ENCODE assay signal across 1 cellular context in the genomic region with DNA sequence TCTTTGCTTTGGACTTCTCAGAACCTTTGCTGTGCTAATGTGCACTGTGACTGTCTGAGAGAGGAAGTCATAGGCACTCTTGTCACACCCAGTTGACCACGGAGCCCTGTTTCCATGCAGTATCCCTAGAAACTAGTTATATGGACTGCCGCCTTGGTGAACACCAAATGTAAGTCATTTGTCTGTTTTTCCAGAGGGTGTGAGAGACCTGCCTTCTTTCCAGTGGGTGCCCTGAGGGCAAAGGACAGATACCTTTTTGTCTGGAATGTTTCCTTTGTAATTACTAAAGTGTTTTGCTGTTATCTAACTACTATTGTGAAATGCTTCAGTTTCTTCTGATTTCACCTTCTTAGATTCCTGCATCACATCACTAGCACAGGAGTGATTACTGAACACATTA.
TF ChIP-seq lines count a peak whose summit lies in the region.

No MANE protein-coding gene starts in this region.

TF ChIP-seq in GM23338, 12 proteins besides CTCF, POLR2A, EP300 and RAD21:
- no peak for TF ChIP-seq ETS1 (IDR thresholded peaks at IDR 0.05)
- no peak for TF ChIP-seq JUNB (IDR thresholded peaks at IDR 0.05; ENCODE audit: unreplicated experiment)
- no peak for TF ChIP-seq EZH2phosphoT487 (IDR thresholded peaks at IDR 0.05; ENCODE audit: unreplicated experiment)
- no peak for TF ChIP-seq POLR2AphosphoS5 (IDR thresholded peaks at IDR 0.05; ENCODE audit: low read depth)
- no peak for TF ChIP-seq ZNF331 (CRISPR knock-in tag; IDR thresholded peaks at IDR 0.05; ENCODE audit: low read depth)
- TF ChIP-seq STAT1 (IDR thresholded peaks at IDR 0.05; ENCODE audit: unreplicated experiment), result no peak
- TF ChIP-seq ZNF462 (CRISPR knock-in tag; IDR thresholded peaks at IDR 0.05), result no peak
- TF ChIP-seq, protein P1, sequence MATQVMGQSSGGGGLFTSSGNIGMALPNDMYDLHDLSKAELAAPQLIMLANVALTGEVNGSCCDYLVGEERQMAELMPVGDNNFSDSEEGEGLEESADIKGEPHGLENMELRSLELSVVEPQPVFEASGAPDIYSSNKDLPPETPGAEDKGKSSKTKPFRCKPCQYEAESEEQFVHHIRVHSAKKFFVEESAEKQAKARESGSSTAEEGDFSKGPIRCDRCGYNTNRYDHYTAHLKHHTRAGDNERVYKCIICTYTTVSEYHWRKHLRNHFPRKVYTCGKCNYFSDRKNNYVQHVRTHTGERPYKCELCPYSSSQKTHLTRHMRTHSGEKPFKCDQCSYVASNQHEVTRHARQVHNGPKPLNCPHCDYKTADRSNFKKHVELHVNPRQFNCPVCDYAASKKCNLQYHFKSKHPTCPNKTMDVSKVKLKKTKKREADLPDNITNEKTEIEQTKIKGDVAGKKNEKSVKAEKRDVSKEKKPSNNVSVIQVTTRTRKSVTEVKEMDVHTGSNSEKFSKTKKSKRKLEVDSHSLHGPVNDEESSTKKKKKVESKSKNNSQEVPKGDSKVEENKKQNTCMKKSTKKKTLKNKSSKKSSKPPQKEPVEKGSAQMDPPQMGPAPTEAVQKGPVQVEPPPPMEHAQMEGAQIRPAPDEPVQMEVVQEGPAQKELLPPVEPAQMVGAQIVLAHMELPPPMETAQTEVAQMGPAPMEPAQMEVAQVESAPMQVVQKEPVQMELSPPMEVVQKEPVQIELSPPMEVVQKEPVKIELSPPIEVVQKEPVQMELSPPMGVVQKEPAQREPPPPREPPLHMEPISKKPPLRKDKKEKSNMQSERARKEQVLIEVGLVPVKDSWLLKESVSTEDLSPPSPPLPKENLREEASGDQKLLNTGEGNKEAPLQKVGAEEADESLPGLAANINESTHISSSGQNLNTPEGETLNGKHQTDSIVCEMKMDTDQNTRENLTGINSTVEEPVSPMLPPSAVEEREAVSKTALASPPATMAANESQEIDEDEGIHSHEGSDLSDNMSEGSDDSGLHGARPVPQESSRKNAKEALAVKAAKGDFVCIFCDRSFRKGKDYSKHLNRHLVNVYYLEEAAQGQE (IDR thresholded peaks at IDR 0.05; ENCODE audit: unreplicated experiment), result no peak
- no peak for TF ChIP-seq NANOG (IDR thresholded peaks at IDR 0.05; ENCODE audit: borderline replicate concordance)
- no peak for TF ChIP-seq CREB1 (CRISPR knock-in tag; IDR thresholded peaks at IDR 0.05; ENCODE audit: low read depth)
- TF ChIP-seq ZNF114 (CRISPR knock-in tag; IDR thresholded peaks at IDR 0.05), result no peak
- no peak for TF ChIP-seq EZH2 (IDR thresholded peaks at IDR 0.05; ENCODE audit: low read depth, unreplicated experiment)
